ENCODE assay signal across 23 cellular contexts in genomic region chr1:192756847-192757246, GRCh38.
"Had no signal": no experiment of that assay in that cellular context is flagged by ENCODE, and none has a peak within 500 bp of the region (broad histone marks: within the 10 kb centered on the region; RNA-seq: fewer than 3 reads in every experiment).

No MANE protein-coding gene starts in this region.

- H3K27me3 Mint-ChIP-seq: activated naive CD4-positive, alpha-beta T cell treated with anti-CD3 and anti-CD28 coated beads, Interleukin-2, amount 10 ng/mL, durations not matched to agents 7 days and 5 days; brain had no signal

- H3K4me3 ChIP-seq: mucosa of descending colon, ovary, smooth muscle cell, stomach had no signal

- DNase-seq: activated CD4-positive, alpha-beta T cell treated with anti-CD3 and anti-CD28 coated beads for 1 hour; activated CD8-positive, alpha-beta memory T cell treated with anti-CD3 and anti-CD28 coated beads for 24 hours; activated CD8-positive, alpha-beta memory T cell treated with anti-CD3 and anti-CD28 coated beads, Interleukin-2, amount 50 U/mL, for 48 hours; activated effector memory CD4-positive, alpha-beta T cell treated with Interleukin-2 at 50 U/mL for 16 hours; activated naive CD4-positive, alpha-beta T cell treated with anti-CD3 and anti-CD28 coated beads, Interleukin-2, amount 10 ng/mL, durations not matched to agents 7 days and 5 days; activated naive CD8-positive, alpha-beta T cell treated with anti-CD3 and anti-CD28 coated beads, Interleukin-2, amount 50 U/mL, for 24 hours; activated T-cell treated with anti-CD3 and anti-CD28 coated beads, Interleukin-2, amount 50 U/mL, for 48 hours; erythroblast; foreskin melanocyte; islet precursor cell; left colon; mucosa of descending colon; naive B cell; ovary; stimulated activated CD4-positive, alpha-beta T cell treated with anti-CD3 and anti-CD28 coated beads, Interleukin-4, amount 100 ng/mL, for 1 hour; stomach; T1000; trophoblast cell had no signal

- H3K27ac ChIP-seq: ovary, stomach, VCaP had no signal

- H3K36me3 ChIP-seq: ovary, stomach had no signal

- H3K4me1 ChIP-seq: stomach had no signal

- H3K9me3 Mint-ChIP-seq: activated naive CD4-positive, alpha-beta T cell treated with anti-CD3 and anti-CD28 coated beads, Interleukin-2, amount 10 ng/mL, durations not matched to agents 7 days and 5 days; activated naive CD8-positive, alpha-beta T cell treated with anti-CD3 and anti-CD28 coated beads, Interleukin-2, amount 50 U/mL, for 24 hours; stimulated activated effector memory CD8-positive, alpha-beta T cell treated with anti-CD3 and anti-CD28 coated beads, Interleukin-12 subunit alpha, Interleukin-12 subunit beta, amount 100 ng/mL, for 72 hours had no signal

- H3K36me3 Mint-ChIP-seq: activated naive CD4-positive, alpha-beta T cell treated with anti-CD3 and anti-CD28 coated beads, Interleukin-2, amount 10 ng/mL, durations not matched to agents 7 days and 5 days; brain; naive B cell; stimulated activated effector memory CD8-positive, alpha-beta T cell treated with anti-CD3 and anti-CD28 coated beads, Interleukin-12 subunit alpha, Interleukin-12 subunit beta, amount 100 ng/mL, for 72 hours had no signal

- H3K9me3 ChIP-seq: mucosa of descending colon, ovary, stomach had no signal

- H3K4me1 Mint-ChIP-seq: activated naive CD4-positive, alpha-beta T cell treated with anti-CD3 and anti-CD28 coated beads, Interleukin-2, amount 10 ng/mL, durations not matched to agents 7 days and 5 days; activated naive CD8-positive, alpha-beta T cell treated with anti-CD3 and anti-CD28 coated beads, Interleukin-2, amount 50 U/mL, for 24 hours; brain; naive B cell; stimulated activated effector memory CD8-positive, alpha-beta T cell treated with anti-CD3 and anti-CD28 coated beads, Interleukin-12 subunit alpha, Interleukin-12 subunit beta, amount 100 ng/mL, for 72 hours had no signal

- ATAC-seq: activated naive CD8-positive, alpha-beta T cell treated with anti-CD3 and anti-CD28 coated beads, Interleukin-2, amount 50 U/mL, for 24 hours; left colon; mucosa of descending colon; sciatic nerve; stimulated activated effector memory CD8-positive, alpha-beta T cell treated with anti-CD3 and anti-CD28 coated beads, Interleukin-12 subunit alpha, Interleukin-12 subunit beta, amount 100 ng/mL, for 72 hours had no signal

- H3K27me3 ChIP-seq: ovary, stomach had no signal

- H3K27ac Mint-ChIP-seq: activated naive CD4-positive, alpha-beta T cell treated with anti-CD3 and anti-CD28 coated beads, Interleukin-2, amount 10 ng/mL, durations not matched to agents 7 days and 5 days; activated naive CD8-positive, alpha-beta T cell treated with anti-CD3 and anti-CD28 coated beads, Interleukin-2, amount 50 U/mL, for 24 hours; brain; naive B cell; stimulated activated effector memory CD8-positive, alpha-beta T cell treated with anti-CD3 and anti-CD28 coated beads, Interleukin-12 subunit alpha, Interleukin-12 subunit beta, amount 100 ng/mL, for 72 hours had no signal

- H3K4me3 Mint-ChIP-seq: activated naive CD4-positive, alpha-beta T cell treated with anti-CD3 and anti-CD28 coated beads, Interleukin-2, amount 10 ng/mL, durations not matched to agents 7 days and 5 days; activated naive CD8-positive, alpha-beta T cell treated with anti-CD3 and anti-CD28 coated beads, Interleukin-2, amount 50 U/mL, for 24 hours; brain; naive B cell; stimulated activated effector memory CD8-positive, alpha-beta T cell treated with anti-CD3 and anti-CD28 coated beads, Interleukin-12 subunit alpha, Interleukin-12 subunit beta, amount 100 ng/mL, for 72 hours had no signal

- H3K4me2 ChIP-seq: smooth muscle cell had no signal
